In genomic region chr2:86274265-86274917, GRCh38 we compare ENCODE assay signal across 12 cellular contexts.
A peak's percentile ranks its signal among the peaks of the same experiment; 100 is the strongest.
DNase-seq lines count a peak whose midpoint lies in the region; ATAC-seq and TF ChIP-seq lines count a peak whose summit lies in the region.
"Had no signal": no experiment of that assay in that cellular context is flagged by ENCODE, and none has a peak within 500 bp of the region (broad histone marks: within the 10 kb centered on the region; RNA-seq: fewer than 3 reads in every experiment).

No MANE protein-coding gene starts in this region.

- no peak overlapping the region for H2AFZ ChIP-seq in neural progenitor cell (replicated peaks)

- no peaks in the 10 kb centered on the region for H3K27me3 Mint-ChIP-seq in activated CD4-positive, alpha-beta T cell treated with anti-CD3 and anti-CD28 coated beads, Interleukin-2, amount 10 ng/mL, durations not matched to agents 24 days and 14 days
- H3K27me3 Mint-ChIP-seq in chondrocyte (ENCODE audit: low read depth), result no peaks in the 10 kb centered on the region
- H3K27me3 Mint-ChIP-seq in neural progenitor cell (ENCODE audit: insufficient read depth, low read depth), result peaks cover 9% of the 10 kb centered on the region

- no peaks in the 10 kb centered on the region for H3K27me3 ChIP-seq in neural progenitor cell
- H3K27me3 ChIP-seq: cardiac muscle cell, tibial nerve had no signal

- no peaks in the 10 kb centered on the region for H3K79me2 ChIP-seq in neural progenitor cell (ENCODE audit: low read depth)

- H3K27ac Mint-ChIP-seq in activated CD4-positive, alpha-beta T cell treated with anti-CD3 and anti-CD28 coated beads, Interleukin-2, amount 10 ng/mL, durations not matched to agents 24 days and 14 days, result peak overlapping the region; percentile 34
- H3K27ac Mint-ChIP-seq in chondrocyte (ENCODE audit: unreplicated experiment) (peak overlapping the region; percentile 49), neural progenitor cell (no peak overlapping the region)

- H3F3A ChIP-seq in neural progenitor cell (ENCODE audit: low read depth), result no peaks in the 10 kb centered on the region

- H3K4me1 Mint-ChIP-seq in activated CD4-positive, alpha-beta T cell treated with anti-CD3 and anti-CD28 coated beads, Interleukin-2, amount 10 ng/mL, durations not matched to agents 24 days and 14 days, result peaks cover 27% of the 10 kb centered on the region
- H3K4me1 Mint-ChIP-seq in chondrocyte (ENCODE audit: low read depth) (peaks cover 11% of the 10 kb centered on the region), neural progenitor cell (peaks cover 2% of the 10 kb centered on the region)

- peak; percentile 77 for ATAC-seq in stimulated activated naive CD8-positive, alpha-beta T cell treated with anti-CD3 and anti-CD28 coated beads, Interleukin-15, Interleukin-2, amounts not matched to agents 100 U/mL and 50 U/mL, for 24 hours

- no peak overlapping the region for H3K27ac ChIP-seq in neural progenitor cell
- H3K27ac ChIP-seq: cardiac muscle cell, tibial nerve had no signal

- H3K9me3 Mint-ChIP-seq in activated CD4-positive, alpha-beta T cell treated with anti-CD3 and anti-CD28 coated beads, Interleukin-2, amount 10 ng/mL, durations not matched to agents 24 days and 14 days, result peaks cover 31% of the 10 kb centered on the region
- H3K9me3 Mint-ChIP-seq in chondrocyte (ENCODE audit: low read depth), result peaks cover 25% of the 10 kb centered on the region
- peaks cover 23% of the 10 kb centered on the region for H3K9me3 Mint-ChIP-seq in neural progenitor cell

- H3K9ac ChIP-seq in neural progenitor cell, result no peak overlapping the region

- H3K4me3 ChIP-seq in neural progenitor cell, result no peak overlapping the region
- H3K4me3 ChIP-seq: cardiac muscle cell, HAP-1, tibial nerve had no signal

- H3K4me3 Mint-ChIP-seq in activated CD4-positive, alpha-beta T cell treated with anti-CD3 and anti-CD28 coated beads, Interleukin-2, amount 10 ng/mL, durations not matched to agents 24 days and 14 days, result peak overlapping the region; percentile 18
- H3K4me3 Mint-ChIP-seq in chondrocyte (ENCODE audit: unreplicated experiment) (no peak overlapping the region), neural progenitor cell (no peak overlapping the region)
- H3K4me3 Mint-ChIP-seq: nephron had no signal

- intact Hi-C loops in activated CD4-positive, alpha-beta T cell treated with anti-CD3 and anti-CD28 coated beads, Interleukin-2, amount 10 ng/mL, durations not matched to agents 24 days and 14 days (cut with micrococcal nuclease), result no loop called here

- H4K20me1 ChIP-seq in neural progenitor cell (ENCODE audit: low read depth), result no peaks in the 10 kb centered on the region

- TF ChIP-seq CTCF in chondrocyte (IDR thresholded peaks at IDR 0.05) (no peak), neural progenitor cell (IDR thresholded peaks at IDR 0.05) (no peak)

- no peak overlapping the region for H3K4me2 ChIP-seq in neural progenitor cell

- H3K36me3 Mint-ChIP-seq in activated CD4-positive, alpha-beta T cell treated with anti-CD3 and anti-CD28 coated beads, Interleukin-2, amount 10 ng/mL, durations not matched to agents 24 days and 14 days (ENCODE audit: low read depth), result peaks cover 15% of the 10 kb centered on the region
- peaks cover 13% of the 10 kb centered on the region for H3K36me3 Mint-ChIP-seq in chondrocyte (ENCODE audit: low read depth)
- peaks cover 3% of the 10 kb centered on the region for H3K36me3 Mint-ChIP-seq in neural progenitor cell

- H3K4me1 ChIP-seq in neural progenitor cell, result no peaks in the 10 kb centered on the region

- H3K9me3 ChIP-seq in neural progenitor cell (ENCODE audit: low read depth), result peaks cover 10% of the 10 kb centered on the region
- H3K9me3 ChIP-seq: HAP-1 had no signal

- peaks cover 4% of the 10 kb centered on the region for H3K36me3 ChIP-seq in neural progenitor cell
- H3K36me3 ChIP-seq: cardiac muscle cell, HAP-1, tibial nerve had no signal

- DNase-seq in activated CD4-positive, alpha-beta T cell treated with anti-CD3 and anti-CD28 coated beads, Interleukin-2, amount 10 ng/mL, durations not matched to agents 24 days and 14 days, result no peak
- DNase-seq in activated CD4-positive, alpha-beta T cell treated with anti-CD3 and anti-CD28 coated beads, Interleukin-2, amount 50 U/mL, for 1 hour, result no peak
- DNase-seq in HS-5 (ENCODE audit: low read depth) (peak; percentile 73), chondrocyte (ENCODE audit: low spot score) (no peak), neural progenitor cell (ENCODE audit: low spot score) (no peak), NCI-H2171 (lab: John Stamatoyannopoulos, UW) (no peak), mucosa of gallbladder (ENCODE audit: low spot score) (no peak)
- no peak for DNase-seq in stimulated activated naive CD8-positive, alpha-beta T cell treated with anti-CD3 and anti-CD28 coated beads, Interleukin-15, Interleukin-2, amounts not matched to agents 100 U/mL and 50 U/mL, for 24 hours
